7 cellular contexts compared by ENCODE assay signal in genomic region chr1:179882253-179883039, GRCh38. TPM values are rescaled to one million over a fixed set of nuclear protein-coding genes. Genes with fewer than 3 reads are reported as not detected.
DNase-seq lines count a peak whose midpoint lies in the region; ATAC-seq and TF ChIP-seq lines count a peak whose summit lies in the region.

TSS of gene TOR1AIP1 (plus strand) at chr1:179882285. CDS start at chr1:179882503, 218 bp downstream.

- TF ChIP-seq CTCF in astrocyte of the cerebellum (IDR thresholded peaks at IDR 0.05; ENCODE audit: low read depth, low read length, missing control alignments): peak; percentile 19

- in situ Hi-C loops in astrocyte of the cerebellum (cut with HindIII; ENCODE audit: low sequenced_read_pairs): no loop called here

- H3K4me3 ChIP-seq in astrocyte of the cerebellum (ENCODE audit: low read depth, low read length): peak within 1 kb of the TSS; percentile 78

- DNase-seq in NCI-H2029 treated with DMSO at 0.1 percent for 48 hours (lab: John Stamatoyannopoulos, UW) (peak; percentile 49), T-helper 9 cell (peak; percentile 92), astrocyte of the cerebellum (ENCODE audit: low read depth) (peak; percentile 95), hepatic stellate cell (ENCODE audit: low spot score) (peak; percentile 93), renal cortical epithelial cell (ENCODE audit: low read depth) (peak; percentile 91)

- ATAC-seq in GM18508 (IDR thresholded peaks at IDR 0.05; ENCODE audit: insufficient read depth, unreplicated experiment) (peak; percentile 79), HG03025 (IDR thresholded peaks at IDR 0.05; ENCODE audit: low FRiP score, unreplicated experiment) (peak; percentile 78)

RNA-seq across cellular contexts. Expression of gene TOR1AIP1, which starts in this region (rescaled TPM):
- 49.5 and 62.9 TPM in 2 replicates for total RNA-seq in renal cortical epithelial cell

Comparison
In these comparisons a context has a peak if more than half of its experiments do, and no peak if none do; other contexts are left out.
1. Peak in every context shown above with its lines: DNase-seq, ATAC-seq and H3K4me3 ChIP-seq.